In genomic region chr15:38589502-38589901, GRCh38 we compare ENCODE assay signal across 1 cellular context.
TF ChIP-seq lines count a peak whose summit lies in the region.

No MANE protein-coding gene starts in this region.

TF ChIP-seq in K562, 482 proteins besides CTCF, POLR2A, EP300 and RAD21 (continued from another document):
- no peak for TF ChIP-seq MGA (IDR thresholded peaks at IDR 0.05)
- TF ChIP-seq MYBL2 (IDR thresholded peaks at IDR 0.05; ENCODE audit: low read depth), result no peak
- TF ChIP-seq MYBL2 (CRISPR knock-in tag; IDR thresholded peaks at IDR 0.05; ENCODE audit: borderline replicate concordance), result no peak
- TF ChIP-seq ZC3H11A (IDR thresholded peaks at IDR 0.05; ENCODE audit: low read depth, low read length), result no peak
- peak; percentile 82 for TF ChIP-seq CREM (IDR thresholded peaks at IDR 0.05; ENCODE audit: low read depth)
- TF ChIP-seq SOX6 (IDR thresholded peaks at IDR 0.05), result peak; percentile 78
